Comparison of ENCODE assay signal across 1 cellular context in the genomic region with DNA sequence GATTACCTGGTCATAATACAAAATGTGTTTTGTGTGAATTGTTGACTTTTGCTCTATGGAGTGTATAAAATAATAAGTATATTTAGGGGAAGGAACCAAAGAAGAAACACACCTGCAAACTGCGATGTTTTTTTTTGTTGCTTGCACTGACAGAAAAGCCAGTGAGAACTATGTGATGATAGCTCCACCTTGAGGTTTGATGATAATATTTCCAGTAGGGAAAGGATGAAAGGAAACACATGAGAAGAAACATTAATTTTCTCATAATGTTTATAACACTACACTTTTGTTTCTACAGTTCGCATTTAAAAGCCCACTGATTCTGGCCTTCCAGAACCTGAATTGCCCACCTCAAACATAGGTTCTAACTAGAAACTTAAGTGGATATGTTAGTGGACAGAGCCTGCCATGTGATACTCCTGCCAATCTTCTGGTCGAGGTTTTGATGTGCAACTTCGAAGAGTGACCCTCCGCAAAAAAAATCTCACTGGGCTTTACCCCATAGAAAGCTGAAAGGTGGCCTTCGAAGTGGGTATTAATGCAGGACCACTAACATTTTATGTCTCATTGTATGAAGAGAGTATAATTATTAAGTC.
TF ChIP-seq lines count a peak whose summit lies in the region.

No MANE protein-coding gene starts in this region.

TF ChIP-seq in GM23338, 12 proteins besides CTCF, POLR2A, EP300 and RAD21 (continued from another document):
- TF ChIP-seq, protein P1, sequence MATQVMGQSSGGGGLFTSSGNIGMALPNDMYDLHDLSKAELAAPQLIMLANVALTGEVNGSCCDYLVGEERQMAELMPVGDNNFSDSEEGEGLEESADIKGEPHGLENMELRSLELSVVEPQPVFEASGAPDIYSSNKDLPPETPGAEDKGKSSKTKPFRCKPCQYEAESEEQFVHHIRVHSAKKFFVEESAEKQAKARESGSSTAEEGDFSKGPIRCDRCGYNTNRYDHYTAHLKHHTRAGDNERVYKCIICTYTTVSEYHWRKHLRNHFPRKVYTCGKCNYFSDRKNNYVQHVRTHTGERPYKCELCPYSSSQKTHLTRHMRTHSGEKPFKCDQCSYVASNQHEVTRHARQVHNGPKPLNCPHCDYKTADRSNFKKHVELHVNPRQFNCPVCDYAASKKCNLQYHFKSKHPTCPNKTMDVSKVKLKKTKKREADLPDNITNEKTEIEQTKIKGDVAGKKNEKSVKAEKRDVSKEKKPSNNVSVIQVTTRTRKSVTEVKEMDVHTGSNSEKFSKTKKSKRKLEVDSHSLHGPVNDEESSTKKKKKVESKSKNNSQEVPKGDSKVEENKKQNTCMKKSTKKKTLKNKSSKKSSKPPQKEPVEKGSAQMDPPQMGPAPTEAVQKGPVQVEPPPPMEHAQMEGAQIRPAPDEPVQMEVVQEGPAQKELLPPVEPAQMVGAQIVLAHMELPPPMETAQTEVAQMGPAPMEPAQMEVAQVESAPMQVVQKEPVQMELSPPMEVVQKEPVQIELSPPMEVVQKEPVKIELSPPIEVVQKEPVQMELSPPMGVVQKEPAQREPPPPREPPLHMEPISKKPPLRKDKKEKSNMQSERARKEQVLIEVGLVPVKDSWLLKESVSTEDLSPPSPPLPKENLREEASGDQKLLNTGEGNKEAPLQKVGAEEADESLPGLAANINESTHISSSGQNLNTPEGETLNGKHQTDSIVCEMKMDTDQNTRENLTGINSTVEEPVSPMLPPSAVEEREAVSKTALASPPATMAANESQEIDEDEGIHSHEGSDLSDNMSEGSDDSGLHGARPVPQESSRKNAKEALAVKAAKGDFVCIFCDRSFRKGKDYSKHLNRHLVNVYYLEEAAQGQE (IDR thresholded peaks at IDR 0.05; ENCODE audit: unreplicated experiment): no peak
- TF ChIP-seq CREB1 (CRISPR knock-in tag; IDR thresholded peaks at IDR 0.05; ENCODE audit: low read depth): no peak
- TF ChIP-seq, protein P2, sequence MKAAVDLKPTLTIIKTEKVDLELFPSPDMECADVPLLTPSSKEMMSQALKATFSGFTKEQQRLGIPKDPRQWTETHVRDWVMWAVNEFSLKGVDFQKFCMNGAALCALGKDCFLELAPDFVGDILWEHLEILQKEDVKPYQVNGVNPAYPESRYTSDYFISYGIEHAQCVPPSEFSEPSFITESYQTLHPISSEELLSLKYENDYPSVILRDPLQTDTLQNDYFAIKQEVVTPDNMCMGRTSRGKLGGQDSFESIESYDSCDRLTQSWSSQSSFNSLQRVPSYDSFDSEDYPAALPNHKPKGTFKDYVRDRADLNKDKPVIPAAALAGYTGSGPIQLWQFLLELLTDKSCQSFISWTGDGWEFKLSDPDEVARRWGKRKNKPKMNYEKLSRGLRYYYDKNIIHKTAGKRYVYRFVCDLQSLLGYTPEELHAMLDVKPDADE (IDR thresholded peaks at IDR 0.05): no peak
- no peak for TF ChIP-seq NANOG (IDR thresholded peaks at IDR 0.05; ENCODE audit: borderline replicate concordance)
